1 cellular context compared by ENCODE assay signal in the genomic region with DNA sequence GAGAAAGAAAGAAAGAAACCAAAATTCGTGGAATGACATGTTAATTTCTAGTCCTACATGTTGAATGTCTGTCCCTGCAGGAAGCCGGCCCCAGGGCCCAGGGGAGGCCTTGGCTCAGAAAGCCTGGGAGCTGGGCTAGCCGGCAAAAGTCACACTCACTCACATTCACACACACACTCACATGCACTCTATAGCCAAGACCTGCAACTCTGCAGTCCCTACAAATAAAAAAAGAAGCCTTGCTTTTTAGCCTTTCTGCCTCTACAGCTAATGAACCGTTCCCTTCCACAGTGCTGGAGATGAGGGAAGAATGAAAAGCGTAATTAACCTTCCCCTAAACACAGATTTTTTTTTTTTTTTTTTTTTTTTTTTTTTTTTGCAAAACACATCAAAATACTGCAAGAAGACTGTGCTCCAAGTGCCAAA.
TF ChIP-seq lines count a peak whose summit lies in the region.

No MANE protein-coding gene starts in this region.

TF ChIP-seq in GM23338, 12 proteins besides CTCF, POLR2A, EP300 and RAD21 (continued from another document):
- no peak for TF ChIP-seq EZH2 (IDR thresholded peaks at IDR 0.05; ENCODE audit: low read depth, unreplicated experiment)
- no peak for TF ChIP-seq STAT1 (IDR thresholded peaks at IDR 0.05; ENCODE audit: unreplicated experiment)
- TF ChIP-seq, protein P1, sequence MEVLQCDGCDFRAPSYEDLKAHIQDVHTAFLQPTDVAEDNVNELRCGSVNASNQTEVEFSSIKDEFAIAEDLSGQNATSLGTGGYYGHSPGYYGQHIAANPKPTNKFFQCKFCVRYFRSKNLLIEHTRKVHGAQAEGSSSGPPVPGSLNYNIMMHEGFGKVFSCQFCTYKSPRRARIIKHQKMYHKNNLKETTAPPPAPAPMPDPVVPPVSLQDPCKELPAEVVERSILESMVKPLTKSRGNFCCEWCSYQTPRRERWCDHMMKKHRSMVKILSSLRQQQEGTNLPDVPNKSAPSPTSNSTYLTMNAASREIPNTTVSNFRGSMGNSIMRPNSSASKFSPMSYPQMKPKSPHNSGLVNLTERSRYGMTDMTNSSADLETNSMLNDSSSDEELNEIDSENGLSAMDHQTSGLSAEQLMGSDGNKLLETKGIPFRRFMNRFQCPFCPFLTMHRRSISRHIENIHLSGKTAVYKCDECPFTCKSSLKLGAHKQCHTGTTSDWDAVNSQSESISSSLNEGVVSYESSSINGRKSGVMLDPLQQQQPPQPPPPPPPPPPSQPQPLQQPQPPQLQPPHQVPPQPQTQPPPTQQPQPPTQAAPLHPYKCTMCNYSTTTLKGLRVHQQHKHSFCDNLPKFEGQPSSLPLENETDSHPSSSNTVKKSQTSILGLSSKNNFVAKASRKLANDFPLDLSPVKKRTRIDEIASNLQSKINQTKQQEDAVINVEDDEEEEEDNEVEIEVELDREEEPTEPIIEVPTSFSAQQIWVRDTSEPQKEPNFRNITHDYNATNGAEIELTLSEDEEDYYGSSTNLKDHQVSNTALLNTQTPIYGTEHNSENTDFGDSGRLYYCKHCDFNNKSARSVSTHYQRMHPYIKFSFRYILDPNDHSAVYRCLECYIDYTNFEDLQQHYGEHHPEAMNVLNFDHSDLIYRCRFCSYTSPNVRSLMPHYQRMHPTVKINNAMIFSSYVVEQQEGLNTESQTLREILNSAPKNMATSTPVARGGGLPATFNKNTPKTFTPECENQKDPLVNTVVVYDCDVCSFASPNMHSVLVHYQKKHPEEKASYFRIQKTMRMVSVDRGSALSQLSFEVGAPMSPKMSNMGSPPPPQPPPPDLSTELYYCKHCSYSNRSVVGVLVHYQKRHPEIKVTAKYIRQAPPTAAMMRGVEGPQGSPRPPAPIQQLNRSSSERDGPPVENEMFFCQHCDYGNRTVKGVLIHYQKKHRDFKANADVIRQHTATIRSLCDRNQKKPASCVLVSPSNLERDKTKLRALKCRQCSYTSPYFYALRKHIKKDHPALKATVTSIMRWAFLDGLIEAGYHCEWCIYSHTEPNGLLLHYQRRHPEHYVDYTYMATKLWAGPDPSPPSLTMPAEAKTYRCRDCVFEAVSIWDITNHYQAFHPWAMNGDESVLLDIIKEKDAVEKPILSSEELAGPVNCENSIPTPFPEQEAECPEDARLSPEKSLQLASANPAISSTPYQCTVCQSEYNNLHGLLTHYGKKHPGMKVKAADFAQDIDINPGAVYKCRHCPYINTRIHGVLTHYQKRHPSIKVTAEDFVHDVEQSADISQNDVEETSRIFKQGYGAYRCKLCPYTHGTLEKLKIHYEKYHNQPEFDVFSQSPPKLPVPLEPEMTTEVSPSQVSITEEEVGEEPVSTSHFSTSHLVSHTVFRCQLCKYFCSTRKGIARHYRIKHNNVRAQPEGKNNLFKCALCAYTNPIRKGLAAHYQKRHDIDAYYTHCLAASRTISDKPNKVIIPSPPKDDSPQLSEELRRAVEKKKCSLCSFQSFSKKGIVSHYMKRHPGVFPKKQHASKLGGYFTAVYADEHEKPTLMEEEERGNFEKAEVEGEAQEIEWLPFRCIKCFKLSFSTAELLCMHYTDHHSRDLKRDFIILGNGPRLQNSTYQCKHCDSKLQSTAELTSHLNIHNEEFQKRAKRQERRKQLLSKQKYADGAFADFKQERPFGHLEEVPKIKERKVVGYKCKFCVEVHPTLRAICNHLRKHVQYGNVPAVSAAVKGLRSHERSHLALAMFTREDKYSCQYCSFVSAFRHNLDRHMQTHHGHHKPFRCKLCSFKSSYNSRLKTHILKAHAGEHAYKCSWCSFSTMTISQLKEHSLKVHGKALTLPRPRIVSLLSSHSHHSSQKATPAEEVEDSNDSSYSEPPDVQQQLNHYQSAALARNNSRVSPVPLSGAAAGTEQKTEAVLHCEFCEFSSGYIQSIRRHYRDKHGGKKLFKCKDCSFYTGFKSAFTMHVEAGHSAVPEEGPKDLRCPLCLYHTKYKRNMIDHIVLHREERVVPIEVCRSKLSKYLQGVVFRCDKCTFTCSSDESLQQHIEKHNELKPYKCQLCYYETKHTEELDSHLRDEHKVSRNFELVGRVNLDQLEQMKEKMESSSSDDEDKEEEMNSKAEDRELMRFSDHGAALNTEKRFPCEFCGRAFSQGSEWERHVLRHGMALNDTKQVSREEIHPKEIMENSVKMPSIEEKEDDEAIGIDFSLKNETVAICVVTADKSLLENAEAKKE (CRISPR knock-in tag; IDR thresholded peaks at IDR 0.05), result no peak
